19 cellular contexts compared by ENCODE assay signal in the genomic region with DNA sequence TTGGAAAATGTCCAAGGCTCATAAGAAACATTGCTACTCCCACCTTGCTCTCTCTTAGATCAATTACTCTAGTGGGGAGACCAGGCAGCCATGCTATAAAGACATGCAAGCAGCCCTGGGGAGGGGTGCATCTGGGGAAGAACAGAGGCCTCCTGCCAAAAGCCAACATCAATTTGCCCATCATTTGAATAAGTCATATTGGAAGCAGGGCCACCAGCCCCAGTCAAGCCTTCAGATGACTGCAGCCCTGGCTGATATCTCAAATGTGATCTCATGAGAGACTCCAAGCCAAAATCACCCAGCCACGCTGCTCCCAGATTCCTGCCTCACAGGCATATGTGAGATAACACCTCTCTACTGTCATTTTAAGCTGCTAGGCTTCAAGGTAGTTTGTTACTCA.
A peak's percentile ranks its signal among the peaks of the same experiment; 100 is the strongest.
DNase-seq lines count a peak whose midpoint lies in the region; ATAC-seq and TF ChIP-seq lines count a peak whose summit lies in the region.
"Had no signal": no experiment of that assay in that cellular context is flagged by ENCODE, and none has a peak within 500 bp of the region (broad histone marks: within the 10 kb centered on the region; RNA-seq: fewer than 3 reads in every experiment).

No MANE protein-coding gene starts in this region.

- H3K27ac ChIP-seq in heart right ventricle, result no peak overlapping the region
- H3K27ac ChIP-seq in esophagus muscularis mucosa (replicated peaks in 1 of 4), result no peak overlapping the region
- H3K27ac ChIP-seq in CD8-positive, alpha-beta T cell (ENCODE audit: low read depth, low read length), result no peak overlapping the region
- H3K27ac ChIP-seq: 22Rv1, BLaER1, C4-2B, GM23248 had no signal

- no peak overlapping the region for H3K4me3 Mint-ChIP-seq in type B pancreatic cell
- no peak overlapping the region for H3K4me3 Mint-ChIP-seq in CD8-positive, alpha-beta T cell
- H3K4me3 Mint-ChIP-seq: B cell; CD4-positive, CD25-positive, alpha-beta regulatory T cell had no signal

- POLR2A ChIA-PET in CD8-positive, alpha-beta T cell (lab: Charles Lee), result no interaction called here

- H3K4me3 ChIP-seq in heart right ventricle (no peak overlapping the region), esophagus muscularis mucosa (no peak overlapping the region)
- no peak overlapping the region for H3K4me3 ChIP-seq in CD8-positive, alpha-beta T cell (ENCODE audit: low read depth, low read length)
- H3K4me3 ChIP-seq: BLaER1, GM23248 had no signal

- ATAC-seq in heart right ventricle (no peak), GM21717 (IDR thresholded peaks at IDR 0.05; ENCODE audit: unreplicated experiment) (no peak)
- ATAC-seq in CD8-positive, alpha-beta T cell, result no peak
- ATAC-seq: HCT116 had no signal

- 48 to 62% methylated on average over 1 of the region's 1 CpG for WGBS in heart right ventricle, 2 donors
- 88% methylated on average over 1 of the region's 1 CpG for WGBS in esophagus muscularis mucosa

- no peak for TF ChIP-seq EP300 in esophagus muscularis mucosa (IDR thresholded peaks at IDR 0.05)

- TF ChIP-seq POLR2A in esophagus muscularis mucosa (IDR thresholded peaks at IDR 0.05; ENCODE audit: low read depth), result no peak

- H3K4me1 ChIP-seq in heart right ventricle (no peaks in the 10 kb centered on the region), esophagus muscularis mucosa (no peaks in the 10 kb centered on the region)
- H3K4me1 ChIP-seq in CD8-positive, alpha-beta T cell (ENCODE audit: insufficient read depth, low read length), result no peaks in the 10 kb centered on the region
- H3K4me1 ChIP-seq: BLaER1 had no signal

- DNase-seq in cardiac septum (ENCODE audit: low spot score), result peak; percentile 29
- DNase-seq in heart right ventricle, result no peak
- peak; percentile 47 for DNase-seq in esophagus muscularis mucosa (ENCODE audit: extremely low spot score)
- peak; percentile 53 for DNase-seq in type B pancreatic cell (ENCODE audit: extremely low spot score, unreplicated experiment)
- no peak for DNase-seq in CD8-positive, alpha-beta T cell
- DNase-seq in D341Med (ENCODE audit: low spot score), result no peak
- DNase-seq: Calu3; CD4-positive, CD25-positive, alpha-beta regulatory T cell; COR-L47; DMS153; DND-41; GM23248; H7 had no signal

- intact Hi-C loops in cardiac septum (cut with DNase I), result no loop called here
- intact Hi-C loops in heart right ventricle (cut with DNase I), result no loop called here
- intact Hi-C loops in esophagus muscularis mucosa (cut with DNase I), result no loop called here
- intact Hi-C loops in CD8-positive, alpha-beta T cell (cut with DNase I, micrococcal nuclease), result no loop called here

- H3K36me3 ChIP-seq in heart right ventricle (no peaks in the 10 kb centered on the region), esophagus muscularis mucosa (no peaks in the 10 kb centered on the region)
- no peaks in the 10 kb centered on the region for H3K36me3 ChIP-seq in CD8-positive, alpha-beta T cell (ENCODE audit: insufficient read depth, low read length)
- H3K36me3 ChIP-seq: BLaER1 had no signal

- CTCF ChIA-PET in CD8-positive, alpha-beta T cell (lab: Charles Lee), result no interaction called here

- no peaks in the 10 kb centered on the region for H3K36me3 Mint-ChIP-seq in type B pancreatic cell
- H3K36me3 Mint-ChIP-seq in CD8-positive, alpha-beta T cell, result no peaks in the 10 kb centered on the region
- H3K36me3 Mint-ChIP-seq: CD4-positive, CD25-positive, alpha-beta regulatory T cell had no signal

- H3K27ac Mint-ChIP-seq in type B pancreatic cell, result no peak overlapping the region
- no peak overlapping the region for H3K27ac Mint-ChIP-seq in CD8-positive, alpha-beta T cell
- H3K27ac Mint-ChIP-seq: B cell; CD4-positive, CD25-positive, alpha-beta regulatory T cell had no signal

- peaks cover 34% of the 10 kb centered on the region for H3K27me3 Mint-ChIP-seq in type B pancreatic cell
- H3K27me3 Mint-ChIP-seq in CD8-positive, alpha-beta T cell (ENCODE audit: low read depth), result peaks cover 3% of the 10 kb centered on the region
- H3K27me3 Mint-ChIP-seq: B cell; CD4-positive, CD25-positive, alpha-beta regulatory T cell had no signal

- H3K4me1 Mint-ChIP-seq in type B pancreatic cell (ENCODE audit: unreplicated experiment), result no peaks in the 10 kb centered on the region
- H3K4me1 Mint-ChIP-seq in CD8-positive, alpha-beta T cell (ENCODE audit: low read depth), result no peaks in the 10 kb centered on the region
- H3K4me1 Mint-ChIP-seq: B cell; CD4-positive, CD25-positive, alpha-beta regulatory T cell had no signal

- H3K27me3 ChIP-seq in heart right ventricle, result peaks cover 0 to 11% (median 0%) of the 10 kb centered on the region in 7 donors
- H3K27me3 ChIP-seq in esophagus muscularis mucosa, result peaks cover 0 to 20% (median 0%) of the 10 kb centered on the region in 4 donors
- H3K27me3 ChIP-seq in CD8-positive, alpha-beta T cell (ENCODE audit: insufficient read depth, low read length), result no peaks in the 10 kb centered on the region
- H3K27me3 ChIP-seq: BLaER1 had no signal

- peaks cover 0 to 16% (median 3%) of the 10 kb centered on the region in 11 donors for H3K9me3 ChIP-seq in heart right ventricle
- peaks cover 0 to 14% (median 8%) of the 10 kb centered on the region in 4 donors for H3K9me3 ChIP-seq in esophagus muscularis mucosa
- no peaks in the 10 kb centered on the region for H3K9me3 ChIP-seq in CD8-positive, alpha-beta T cell (ENCODE audit: low read length)

- peaks cover 4% of the 10 kb centered on the region for H3K9me3 Mint-ChIP-seq in type B pancreatic cell
- H3K9me3 Mint-ChIP-seq in CD8-positive, alpha-beta T cell, result peaks cover 2% of the 10 kb centered on the region

- TF ChIP-seq CTCF in heart right ventricle (IDR thresholded peaks at IDR 0.05) (no peak), esophagus muscularis mucosa (IDR thresholded peaks at IDR 0.05) (no peak), type B pancreatic cell (conservative IDR thresholded peaks at IDR 0.05) (no peak)
- no peak for TF ChIP-seq CTCF in CD8-positive, alpha-beta T cell (IDR thresholded peaks at IDR 0.05)

Comparison
In these comparisons a context has a peak if more than half of its experiments do, and no peak if none do; other contexts are left out.
1. DNase-seq: peak in cardiac septum (single experiment), esophagus muscularis mucosa (single experiment) and type B pancreatic cell (single experiment); none in heart right ventricle (0 of 2), CD8-positive, alpha-beta T cell (0 of 7) and D341Med (single experiment).